ENCODE assay signal across 8 cellular contexts in the genomic region with DNA sequence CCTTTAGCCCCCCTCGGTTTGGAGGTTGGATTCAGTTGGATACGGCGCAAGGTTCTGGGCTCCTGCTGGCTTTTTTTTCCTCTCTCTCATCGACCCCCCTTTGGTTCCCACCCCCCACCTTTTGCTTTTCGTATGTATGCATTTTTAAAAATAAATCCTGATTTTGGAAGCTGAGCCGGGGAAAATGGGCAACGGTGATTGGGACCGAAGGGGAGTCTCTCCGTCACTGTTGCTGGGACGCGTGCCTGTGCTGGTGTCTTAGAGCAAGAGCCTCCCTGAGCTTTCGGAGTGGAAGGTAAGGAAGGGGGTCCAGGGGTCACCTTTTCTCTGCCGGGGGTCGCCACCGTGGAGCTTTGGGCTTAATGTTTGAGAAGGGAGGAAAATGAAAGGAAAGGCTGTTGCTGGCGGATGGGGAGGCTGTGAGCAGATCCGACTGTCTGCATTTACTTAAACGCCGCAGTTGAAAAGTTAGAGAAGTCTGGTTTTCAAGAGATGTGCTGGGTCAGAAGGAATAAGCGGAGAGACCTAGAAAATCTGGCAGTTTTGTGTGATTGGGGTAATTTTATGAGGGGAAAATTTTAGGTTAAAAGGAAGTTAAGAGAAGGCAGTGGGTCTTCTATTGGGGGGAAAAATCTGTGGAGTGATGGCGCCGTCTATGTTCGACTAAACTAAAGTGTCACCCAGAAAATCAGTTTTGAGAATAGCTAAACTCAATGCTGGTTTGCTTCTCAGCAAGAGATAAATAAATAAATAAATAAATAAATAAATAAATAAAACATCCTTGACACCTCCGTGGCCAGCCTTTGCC. TPM values are rescaled to one million over a fixed set of nuclear protein-coding genes. Genes with fewer than 3 reads are reported as not detected.
DNase-seq lines count a peak whose midpoint lies in the region; ATAC-seq and TF ChIP-seq lines count a peak whose summit lies in the region.

No MANE protein-coding gene starts in this region.

- DNase-seq in activated CD8-positive, alpha-beta memory T cell treated with anti-CD3 and anti-CD28 coated beads, Interleukin-2, amount 10 ng/mL, durations not matched to agents 7 days and 5 days, result no peak
- no peak for DNase-seq in activated CD8-positive, alpha-beta memory T cell treated with anti-CD3 and anti-CD28 coated beads, Interleukin-2, amount 50 U/mL, for 4 hours
- DNase-seq in SJCRH30 (peak; percentile 41 to 58), endodermal cell (peak; percentile 72), naive B cell (no peak), erythroblast (lab: John Stamatoyannopoulos, UW) (no peak), NCI-H1930 (lab: John Stamatoyannopoulos, UW) (no peak)

- H3K9me3 ChIP-seq in SJCRH30 (replicated peaks) (no peaks in the 10 kb centered on the region), endodermal cell (ENCODE audit: control insufficient read depth, low read length) (no peaks in the 10 kb centered on the region)

- TF ChIP-seq POLR2A in erythroblast (IDR thresholded peaks at IDR 0.05; ENCODE audit: low read length), result no peak

- peaks cover 14% of the 10 kb centered on the region for H3K4me1 Mint-ChIP-seq in activated CD8-positive, alpha-beta memory T cell treated with anti-CD3 and anti-CD28 coated beads, Interleukin-2, amount 10 ng/mL, durations not matched to agents 7 days and 5 days
- H3K4me1 Mint-ChIP-seq in endodermal cell, result peaks cover 32% of the 10 kb centered on the region
- peaks cover 21 to 28% (median 22%) of the 10 kb centered on the region in 3 donors for H3K4me1 Mint-ChIP-seq in naive B cell

- CTCF ChIA-PET in activated CD8-positive, alpha-beta memory T cell treated with anti-CD3 and anti-CD28 coated beads, Interleukin-2, amount 10 ng/mL, durations not matched to agents 7 days and 5 days (lab: Charles Lee), result no interaction called here

- H3K4me3 ChIP-seq in SJCRH30 (peak overlapping the region; percentile 78), endodermal cell (ENCODE audit: low read length) (peak overlapping the region; percentile 86)

- whole genome bisulfite sequencing in endodermal cell (ENCODE audit: insufficient coverage in 1 of 2, insufficient read length in 1 of 2), 2 experiments, result 2 to 5% methylated on average over 10 to 23 of the region's 24 CpGs

- no peak for TF ChIP-seq CTCF in endodermal cell (conservative IDR thresholded peaks at IDR 0.05)

- peak overlapping the region; percentile 73 for H3K4me3 Mint-ChIP-seq in activated CD8-positive, alpha-beta memory T cell treated with anti-CD3 and anti-CD28 coated beads, Interleukin-2, amount 10 ng/mL, durations not matched to agents 7 days and 5 days
- H3K4me3 Mint-ChIP-seq in endodermal cell (peak overlapping the region; percentile 69), naive B cell (peak overlapping the region; percentile 68 to 89 (median 78))

- H3K36me3 ChIP-seq in SJCRH30 (no peaks in the 10 kb centered on the region), endodermal cell (ENCODE audit: control insufficient read depth, insufficient read depth, low read length) (no peaks in the 10 kb centered on the region)

- peaks cover 11% of the 10 kb centered on the region for H3K4me1 ChIP-seq in SJCRH30
- peaks cover 6% of the 10 kb centered on the region for H3K4me1 ChIP-seq in endodermal cell (ENCODE audit: control insufficient read depth, insufficient read depth, low read length)

- H3K27ac Mint-ChIP-seq in activated CD8-positive, alpha-beta memory T cell treated with anti-CD3 and anti-CD28 coated beads, Interleukin-2, amount 10 ng/mL, durations not matched to agents 7 days and 5 days, result no peak overlapping the region
- H3K27ac Mint-ChIP-seq in endodermal cell (no peak overlapping the region), naive B cell (peak overlapping the region in 1 of 6 donors; percentile 76)

- no peak for ATAC-seq in activated CD8-positive, alpha-beta memory T cell treated with anti-CD3 and anti-CD28 coated beads, Interleukin-2, amount 10 ng/mL, durations not matched to agents 7 days and 5 days
- no peak for ATAC-seq in naive B cell (ENCODE audit: low read depth in 2 of 2)
- ATAC-seq in GM18511 (IDR thresholded peaks at IDR 0.05; ENCODE audit: unreplicated experiment), result no peak

- H3K27me3 ChIP-seq in SJCRH30, result no peaks in the 10 kb centered on the region
- H3K27me3 ChIP-seq in endodermal cell (ENCODE audit: control insufficient read depth, insufficient read depth, low read length, poor library complexity, severe bottlenecking), result peaks cover 79% of the 10 kb centered on the region

- peak overlapping the region; percentile 61 for H3K9ac ChIP-seq in endodermal cell (ENCODE audit: extremely low read depth, low read length, poor library complexity, severe bottlenecking)

- H3K9me3 Mint-ChIP-seq in activated CD8-positive, alpha-beta memory T cell treated with anti-CD3 and anti-CD28 coated beads, Interleukin-2, amount 10 ng/mL, durations not matched to agents 7 days and 5 days (ENCODE audit: low read depth), result no peaks in the 10 kb centered on the region
- H3K9me3 Mint-ChIP-seq in endodermal cell (no peaks in the 10 kb centered on the region), naive B cell (peaks cover 0 to 2% (median 0%) of the 10 kb centered on the region in 7 donors)

- H3K27ac ChIP-seq in SJCRH30 (peak overlapping the region; percentile 70), endodermal cell (ENCODE audit: low read depth, low read length) (peak overlapping the region; percentile 35)

- peaks cover 45% of the 10 kb centered on the region for H3K27me3 Mint-ChIP-seq in activated CD8-positive, alpha-beta memory T cell treated with anti-CD3 and anti-CD28 coated beads, Interleukin-2, amount 10 ng/mL, durations not matched to agents 7 days and 5 days
- H3K27me3 Mint-ChIP-seq in endodermal cell (ENCODE audit: insufficient read depth) (peaks cover 81% of the 10 kb centered on the region), naive B cell (peaks cover 57 to 70% (median 66%) of the 10 kb centered on the region in 3 donors)

- H3K36me3 Mint-ChIP-seq in activated CD8-positive, alpha-beta memory T cell treated with anti-CD3 and anti-CD28 coated beads, Interleukin-2, amount 10 ng/mL, durations not matched to agents 7 days and 5 days, result no peaks in the 10 kb centered on the region
- no peaks in the 10 kb centered on the region for H3K36me3 Mint-ChIP-seq in endodermal cell (ENCODE audit: low read depth)
- H3K36me3 Mint-ChIP-seq in naive B cell, result no peaks in the 10 kb centered on the region

RNA-seq across cellular contexts. Expression of a gene that starts 0.8 kb away (rescaled TPM):
- under 1 TPM in 1 of 2 experiments, not detected in 1; 0.33 TPM for total RNA-seq in activated CD8-positive, alpha-beta memory T cell treated with anti-CD3 and anti-CD28 coated beads, Interleukin-2, amount 10 ng/mL, durations not matched to agents 7 days and 5 days
- 6.0 and 8.7 TPM in 2 replicates for total RNA-seq in SJCRH30 (2014; rRNA removed; shearing (Covaris generic))
- total RNA-seq in endodermal cell, result 1 to 10 TPM in 1 of 2 donors, under 1 TPM in 1; 0.33 to 1.3 TPM
- polyA plus RNA-seq in endodermal cell (2013, experiment 1 of 2), result 5.0 TPM
- polyA plus RNA-seq in endodermal cell (2013, experiment 2 of 2), result 3.6 TPM
- polyA plus RNA-seq in naive B cell (ENCODE audit: low read depth in 6 of 6), result not detected

Comparison
In these comparisons a context has a peak if more than half of its experiments do, and no peak if none do; other contexts are left out.
1. DNase-seq: peak in SJCRH30 (2 of 2) and endodermal cell (single experiment); none in activated CD8-positive, alpha-beta memory T cell treated with anti-CD3 and anti-CD28 coated beads, Interleukin-2, amount 10 ng/mL, durations not matched to agents 7 days and 5 days (single experiment), activated CD8-positive, alpha-beta memory T cell treated with anti-CD3 and anti-CD28 coated beads, Interleukin-2, amount 50 U/mL, for 4 hours (single experiment), naive B cell (single experiment), erythroblast (0 of 2) and NCI-H1930 (0 of 2).
2. Peak in every context shown above with its lines, with median percentiles within 50 percentile points of each other: H3K4me3 Mint-ChIP-seq.